ENCODE assay signal across 18 cellular contexts in the genomic region with DNA sequence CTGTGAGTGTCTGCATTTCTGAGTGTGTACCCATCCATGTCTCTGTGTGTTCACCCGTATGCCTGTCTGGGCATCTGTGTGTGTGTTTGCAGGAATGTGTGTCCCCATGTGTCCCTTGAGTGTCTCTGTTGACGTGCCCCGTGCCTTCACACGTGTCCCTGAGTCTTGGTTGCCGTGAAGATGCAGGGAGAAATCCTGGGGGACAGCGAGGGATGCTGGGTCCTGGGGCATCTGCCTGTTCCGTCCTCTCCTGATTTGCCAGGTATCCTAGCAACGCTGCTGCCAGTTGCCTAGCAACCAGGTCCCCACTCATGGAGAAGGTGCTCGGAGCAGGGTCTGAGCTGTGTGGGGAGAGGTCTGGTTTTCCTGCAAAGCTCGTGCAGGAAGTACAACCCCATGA. TPM values are rescaled to one million over a fixed set of nuclear protein-coding genes. Genes with fewer than 3 reads are reported as not detected.
DNase-seq lines count a peak whose midpoint lies in the region; ATAC-seq and TF ChIP-seq lines count a peak whose summit lies in the region.
"Had no signal": no experiment of that assay in that cellular context is flagged by ENCODE, and none has a peak within 500 bp of the region (broad histone marks: within the 10 kb centered on the region; RNA-seq: fewer than 3 reads in every experiment).

No MANE protein-coding gene starts in this region.

- H3K4me3 Mint-ChIP-seq in endothelial cell (ENCODE audit: unreplicated experiment): peak overlapping the region; percentile 59
- H3K4me3 Mint-ChIP-seq: activated CD4-positive, alpha-beta memory T cell treated with anti-CD3 and anti-CD28 coated beads for 36 hours had no signal

- H3K9me3 ChIP-seq in SK-N-SH (no peaks in the 10 kb centered on the region), osteoblast (ENCODE audit: low read depth, low read length) (no peaks in the 10 kb centered on the region), ascending aorta (no peaks in the 10 kb centered on the region)
- H3K9me3 ChIP-seq: Caco-2, vagina had no signal

- H3K4me1 Mint-ChIP-seq in endothelial cell (ENCODE audit: unreplicated experiment): peaks cover 9% of the 10 kb centered on the region

- no peak overlapping the region for H3K4me3 ChIP-seq in SK-N-SH (ENCODE audit: low read depth in 2 of 2, low read length in 1 of 2)
- H3K4me3 ChIP-seq in osteoblast (ENCODE audit: insufficient read depth, low read length): no peak overlapping the region
- no peak overlapping the region for H3K4me3 ChIP-seq in ascending aorta
- H3K4me3 ChIP-seq: vagina had no signal

- TF ChIP-seq RAD21 in SK-N-SH (IDR thresholded peaks at IDR 0.05; ENCODE audit: low read length): no peak

- 37% methylated on average over 4 of the region's 10 CpGs for WGBS in SK-N-SH (ENCODE audit: low lambda C conversion rate)

- POLR2A ChIA-PET in SK-N-SH (lab: Yijun Ruan, JAX): interaction anchor here (1.0 kb wide), 1 partner anchor 10 kb away, joined by 3 read pairs; a partner anchor contains a TSS

- H2AFZ ChIP-seq in SK-N-SH (ENCODE audit: low read depth): no peak overlapping the region
- no peak overlapping the region for H2AFZ ChIP-seq in osteoblast (ENCODE audit: low read length)

- DNase-seq in SK-N-SH (peak; percentile 83), NCI-H69 (lab: John Stamatoyannopoulos, UW) (peak; percentile 38), endothelial cell (ENCODE audit: low spot score) (no peak), EL (no peak), osteoblast (ENCODE audit: insufficient read length, low spot score, missing footprints) (no peak), ascending aorta (ENCODE audit: low spot score in 2 of 2) (no peak)
- DNase-seq: activated CD4-positive, alpha-beta memory T cell treated with anti-CD3 and anti-CD28 coated beads for 36 hours; foreskin melanocyte; NCI-H2029 treated with DMSO at 0.1 percent for 48 hours; stimulated activated CD4-positive, alpha-beta T cell treated with anti-CD3 and anti-CD28 coated beads, Interleukin-15, amount 100 ng/mL, for 24 hours had no signal

- no peaks in the 10 kb centered on the region for H3K9me2 ChIP-seq in SK-N-SH

- H3K27me3 Mint-ChIP-seq in endothelial cell (ENCODE audit: unreplicated experiment): peaks cover 31% of the 10 kb centered on the region
- H3K27me3 Mint-ChIP-seq: activated CD4-positive, alpha-beta memory T cell treated with anti-CD3 and anti-CD28 coated beads for 36 hours had no signal

- H3K27ac Mint-ChIP-seq in endothelial cell (ENCODE audit: unreplicated experiment): peak overlapping the region; percentile 72
- H3K27ac Mint-ChIP-seq: activated CD4-positive, alpha-beta memory T cell treated with anti-CD3 and anti-CD28 coated beads for 36 hours had no signal

- intact Hi-C loops in ascending aorta (cut with DNase I): no loop called here

- CTCF ChIA-PET in SK-N-SH (lab: Yijun Ruan, JAX): interaction anchor here (1.1 to 2.6 kb wide), 3 partner anchors 25 to 52 kb away, joined by 3 to 12 read pairs (median 10); no protein-coding TSS in a partner anchor

- H3K27ac ChIP-seq in SK-N-SH (ENCODE audit: low read depth in 2 of 2, low read length in 1 of 2) (no peak overlapping the region), osteoblast (ENCODE audit: low read depth, low read length) (no peak overlapping the region), ascending aorta (no peak overlapping the region)
- H3K27ac ChIP-seq: vagina had no signal

- no peak overlapping the region for H3K4me2 ChIP-seq in SK-N-SH
- H3K4me2 ChIP-seq in osteoblast (ENCODE audit: insufficient read depth, low read length): no peak overlapping the region

- ATAC-seq in SK-N-SH treated with all-trans-retinoic acid at 6 μM for 48 hours (no peak), GM18858 (IDR thresholded peaks at IDR 0.05; ENCODE audit: unreplicated experiment) (no peak)

- H3F3A ChIP-seq in SK-N-SH (replicated peaks; ENCODE audit: insufficient read depth): no peaks in the 10 kb centered on the region

- H4K20me1 ChIP-seq in SK-N-SH (ENCODE audit: insufficient read depth) (no peaks in the 10 kb centered on the region), osteoblast (ENCODE audit: insufficient read depth, low read length) (no peaks in the 10 kb centered on the region)

- no peaks in the 10 kb centered on the region for H3K9me3 Mint-ChIP-seq in endothelial cell (ENCODE audit: unreplicated experiment)

- no peaks in the 10 kb centered on the region; the same call in 1 of the 2 replicates for H3K27me3 ChIP-seq in SK-N-SH (ENCODE audit: insufficient read depth)
- H3K27me3 ChIP-seq in osteoblast (ENCODE audit: insufficient read depth, low read length): peaks cover 15% of the 10 kb centered on the region
- no peaks in the 10 kb centered on the region for H3K27me3 ChIP-seq in ascending aorta
- H3K27me3 ChIP-seq: vagina had no signal

- peaks cover 16% of the 10 kb centered on the region for H3K36me3 Mint-ChIP-seq in endothelial cell (ENCODE audit: low read depth, unreplicated experiment)
- H3K36me3 Mint-ChIP-seq: activated CD4-positive, alpha-beta memory T cell treated with anti-CD3 and anti-CD28 coated beads for 36 hours had no signal

- TF ChIP-seq CTCF in SK-N-SH (IDR thresholded peaks at IDR 0.05) (no peak), endothelial cell (IDR thresholded peaks at IDR 0.05; ENCODE audit: unreplicated experiment) (no peak), osteoblast (IDR thresholded peaks at IDR 0.05; ENCODE audit: extremely low read depth, low read depth, low read length) (no peak), ascending aorta (IDR thresholded peaks at IDR 0.05) (no peak)

- peaks cover 0 to 28% of the 10 kb centered on the region in 2 experiments; a peak in 1 of 4 replicates for H3K4me1 ChIP-seq in SK-N-SH (ENCODE audit: control insufficient read depth in 1 of 2, insufficient read depth in 2 of 2, low read depth in 1 of 2, low read length in 1 of 2)
- no peaks in the 10 kb centered on the region for H3K4me1 ChIP-seq in osteoblast (ENCODE audit: insufficient read depth, low read length)
- H3K4me1 ChIP-seq in ascending aorta: no peaks in the 10 kb centered on the region
- H3K4me1 ChIP-seq: vagina had no signal

- TF ChIP-seq EP300 in SK-N-SH (IDR thresholded peaks at IDR 0.05; ENCODE audit: borderline replicate concordance in 1 of 2, low read depth in 1 of 2, low read length in 1 of 2): no peak

- H3K79me2 ChIP-seq in SK-N-SH (ENCODE audit: insufficient read depth) (no peaks in the 10 kb centered on the region), osteoblast (ENCODE audit: insufficient read depth, low read length) (no peaks in the 10 kb centered on the region)

- no peak overlapping the region for H3K9ac ChIP-seq in SK-N-SH

- H3K36me3 ChIP-seq in SK-N-SH (replicated peaks in 1 of 2; ENCODE audit: control insufficient read depth in 1 of 2, insufficient read depth in 2 of 2, low read length in 1 of 2): no peaks in the 10 kb centered on the region
- H3K36me3 ChIP-seq in osteoblast (ENCODE audit: insufficient read depth, low read length): no peaks in the 10 kb centered on the region
- H3K36me3 ChIP-seq in ascending aorta: no peaks in the 10 kb centered on the region
- H3K36me3 ChIP-seq: vagina had no signal

TF ChIP-seq in SK-N-SH, 30 proteins besides CTCF, POLR2A, EP300 and RAD21 (continues in another document):
- TF ChIP-seq YY1 (IDR thresholded peaks at IDR 0.05; ENCODE audit: low read depth) (no peak), TAF1 (IDR thresholded peaks at IDR 0.05; ENCODE audit: borderline replicate concordance, low read depth, low read length) (no peak), GATA2 (CRISPR knock-in tag; IDR thresholded peaks at IDR 0.05) (no peak), FOXJ3 (CRISPR knock-in tag; IDR thresholded peaks at IDR 0.05) (no peak), GABPA (IDR thresholded peaks at IDR 0.05; ENCODE audit: low read depth) (no peak), TCF12 (IDR thresholded peaks at IDR 0.05) (no peak), NRF1 (IDR thresholded peaks at IDR 0.05; ENCODE audit: low read depth, low read length) (no peak), FOSL2 (IDR thresholded peaks at IDR 0.05; ENCODE audit: borderline replicate concordance, low read depth) (no peak)

TF ChIP-seq in SK-N-SH treated with all-trans-retinoic acid at 6 μM for 48 hours, 23 proteins besides CTCF, POLR2A, EP300 and RAD21 (continues in another document):
- TF ChIP-seq, protein P1, sequence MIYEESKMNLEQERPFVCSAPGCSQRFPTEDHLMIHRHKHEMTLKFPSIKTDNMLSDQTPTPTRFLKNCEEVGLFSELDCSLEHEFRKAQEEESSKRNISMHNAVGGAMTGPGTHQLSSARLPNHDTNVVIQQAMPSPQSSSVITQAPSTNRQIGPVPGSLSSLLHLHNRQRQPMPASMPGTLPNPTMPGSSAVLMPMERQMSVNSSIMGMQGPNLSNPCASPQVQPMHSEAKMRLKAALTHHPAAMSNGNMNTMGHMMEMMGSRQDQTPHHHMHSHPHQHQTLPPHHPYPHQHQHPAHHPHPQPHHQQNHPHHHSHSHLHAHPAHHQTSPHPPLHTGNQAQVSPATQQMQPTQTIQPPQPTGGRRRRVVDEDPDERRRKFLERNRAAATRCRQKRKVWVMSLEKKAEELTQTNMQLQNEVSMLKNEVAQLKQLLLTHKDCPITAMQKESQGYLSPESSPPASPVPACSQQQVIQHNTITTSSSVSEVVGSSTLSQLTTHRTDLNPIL (CRISPR knock-in tag; IDR thresholded peaks at IDR 0.05; ENCODE audit: low read depth): no peak

RNA-seq across cellular contexts. Expression of a gene that starts 6.0 kb away (rescaled TPM):
- polyA plus RNA-seq in SK-N-SH (2012; rRNA removed): 0.37 and 0.71 TPM in 2 replicates
- polyA plus RNA-seq in SK-N-SH (2012; cell fraction: cytosol; rRNA removed): 0.33 and 0.55 TPM in 2 replicates
- 0.37 and 1.2 TPM in 2 replicates for polyA plus RNA-seq in SK-N-SH (2012; cell fraction: nucleus; rRNA removed)
- total RNA-seq in endothelial cell (ENCODE audit: unreplicated experiment) (not detected), osteoblast (0.72 TPM in 1 of 2 replicates, not detected in the other), ascending aorta (not detected)
- total RNA-seq: activated CD4-positive, alpha-beta memory T cell treated with anti-CD3 and anti-CD28 coated beads for 36 hours; Caco-2; endothelial cell of umbilical vein; liver; vagina had no signal

RNA-seq across cellular contexts. Expression of a gene that starts 10.3 kb away (rescaled TPM):
- polyA plus RNA-seq in SK-N-SH (2012; rRNA removed): 1.7 and 1.8 TPM in 2 replicates
- 0.77 and 1.3 TPM in 2 replicates for polyA plus RNA-seq in SK-N-SH (2012; cell fraction: cytosol; rRNA removed)
- polyA plus RNA-seq in SK-N-SH (2012; cell fraction: nucleus; rRNA removed): 3.2 and 3.8 TPM in 2 replicates
- total RNA-seq in endothelial cell (ENCODE audit: unreplicated experiment) (10.2 TPM), osteoblast (0.59 and 0.72 TPM in 2 replicates), ascending aorta (0.21 TPM)

RNA-seq across cellular contexts. Expression of a gene that starts 10.8 kb away (rescaled TPM):
- polyA plus RNA-seq in SK-N-SH (2012; rRNA removed): 18.7 and 20.5 TPM in 2 replicates
- 10.0 and 16.3 TPM in 2 replicates for polyA plus RNA-seq in SK-N-SH (2012; cell fraction: cytosol; rRNA removed)
- polyA plus RNA-seq in SK-N-SH (2012; cell fraction: nucleus; rRNA removed): 15.3 and 16.4 TPM in 2 replicates
- total RNA-seq in endothelial cell (ENCODE audit: unreplicated experiment) (26.2 TPM), osteoblast (5.3 and 6.9 TPM in 2 replicates), ascending aorta (109 TPM)

RNA-seq across cellular contexts. Expression of a gene that starts 17.2 kb away (rescaled TPM):
- not detected in 2 replicates for polyA plus RNA-seq in SK-N-SH (2012; rRNA removed)
- not detected in 2 replicates for polyA plus RNA-seq in SK-N-SH (2012; cell fraction: cytosol; rRNA removed)
- not detected in 2 replicates for polyA plus RNA-seq in SK-N-SH (2012; cell fraction: nucleus; rRNA removed)
- total RNA-seq in endothelial cell (ENCODE audit: unreplicated experiment) (not detected), osteoblast (not detected in 2 replicates), ascending aorta (not detected)
- total RNA-seq: activated CD4-positive, alpha-beta memory T cell treated with anti-CD3 and anti-CD28 coated beads for 36 hours; Caco-2; chondrocyte; endothelial cell of umbilical vein; liver; myocyte; vagina had no signal
- polyA plus RNA-seq: endothelial cell of umbilical vein, liver had no signal

RNA-seq across cellular contexts. Expression of a gene that starts 27.2 kb away (rescaled TPM):
- polyA plus RNA-seq in SK-N-SH (2012; rRNA removed): 53.5 and 98.9 TPM in 2 replicates
- polyA plus RNA-seq in SK-N-SH (2012; cell fraction: cytosol; rRNA removed): 48.6 and 62.9 TPM in 2 replicates
- 179 and 294 TPM in 2 replicates for polyA plus RNA-seq in SK-N-SH (2012; cell fraction: nucleus; rRNA removed)
- total RNA-seq in endothelial cell (ENCODE audit: unreplicated experiment) (123 TPM), osteoblast (28.9 and 31.5 TPM in 2 replicates), ascending aorta (61.4 TPM)

Comparison
In these comparisons a context has a peak if more than half of its experiments do, and no peak if none do; other contexts are left out.
1. DNase-seq: peak in SK-N-SH (single experiment) and NCI-H69 (single experiment); none in endothelial cell (single experiment), EL (single experiment), osteoblast (single experiment) and ascending aorta (0 of 2).